ENCODE assay signal across 8 cellular contexts in the genomic region with DNA sequence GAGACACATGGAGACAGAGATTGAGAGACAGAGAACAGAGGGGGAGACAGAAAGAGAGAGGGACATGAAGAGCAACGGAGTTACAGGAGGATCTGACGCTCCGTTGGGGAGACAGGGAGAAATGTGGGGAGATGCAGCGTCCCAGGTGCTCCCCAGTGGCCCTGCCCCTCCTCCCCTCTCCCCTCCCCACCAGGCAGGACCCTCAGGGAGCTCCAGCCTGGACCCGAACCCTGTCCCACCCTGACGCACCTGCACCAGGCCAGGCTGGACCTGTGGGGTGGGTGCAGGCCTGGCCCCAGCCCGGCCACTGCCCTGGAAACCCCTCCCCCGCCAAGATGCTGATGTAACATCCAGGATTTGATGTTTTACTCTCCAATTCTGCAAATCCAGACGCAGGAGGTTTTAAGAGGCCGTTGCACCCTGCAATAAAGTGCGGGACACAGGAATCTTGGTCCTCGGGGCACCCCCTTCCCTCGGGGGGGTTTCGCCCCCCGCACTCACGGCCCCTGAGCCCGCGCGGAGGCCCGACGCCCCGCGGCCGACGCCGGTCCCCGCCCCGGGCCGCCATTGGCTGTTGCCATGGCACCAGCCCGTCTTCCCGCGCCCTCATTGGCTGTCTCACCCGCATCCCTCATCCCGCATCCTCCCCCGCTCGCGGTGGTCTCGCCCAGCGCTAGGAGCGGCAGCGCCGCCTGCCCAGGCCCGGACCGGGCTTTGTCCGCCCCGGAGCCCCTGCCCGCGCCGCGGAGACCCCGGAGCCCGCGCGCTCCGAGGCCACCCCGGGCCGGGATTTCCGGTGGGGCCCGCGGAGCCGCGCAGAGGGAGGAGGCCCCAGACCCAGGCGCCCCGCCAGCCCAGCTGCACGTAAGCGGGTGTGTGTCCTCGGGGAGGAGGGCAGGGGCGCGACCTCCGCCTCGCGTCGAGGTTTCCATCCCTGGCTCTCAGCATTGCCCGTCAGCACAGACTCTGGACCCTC.
A peak's percentile ranks its signal among the peaks of the same experiment; 100 is the strongest.
DNase-seq lines count a peak whose midpoint lies in the region; ATAC-seq lines count a peak whose summit lies in the region.

A gene with protein sequence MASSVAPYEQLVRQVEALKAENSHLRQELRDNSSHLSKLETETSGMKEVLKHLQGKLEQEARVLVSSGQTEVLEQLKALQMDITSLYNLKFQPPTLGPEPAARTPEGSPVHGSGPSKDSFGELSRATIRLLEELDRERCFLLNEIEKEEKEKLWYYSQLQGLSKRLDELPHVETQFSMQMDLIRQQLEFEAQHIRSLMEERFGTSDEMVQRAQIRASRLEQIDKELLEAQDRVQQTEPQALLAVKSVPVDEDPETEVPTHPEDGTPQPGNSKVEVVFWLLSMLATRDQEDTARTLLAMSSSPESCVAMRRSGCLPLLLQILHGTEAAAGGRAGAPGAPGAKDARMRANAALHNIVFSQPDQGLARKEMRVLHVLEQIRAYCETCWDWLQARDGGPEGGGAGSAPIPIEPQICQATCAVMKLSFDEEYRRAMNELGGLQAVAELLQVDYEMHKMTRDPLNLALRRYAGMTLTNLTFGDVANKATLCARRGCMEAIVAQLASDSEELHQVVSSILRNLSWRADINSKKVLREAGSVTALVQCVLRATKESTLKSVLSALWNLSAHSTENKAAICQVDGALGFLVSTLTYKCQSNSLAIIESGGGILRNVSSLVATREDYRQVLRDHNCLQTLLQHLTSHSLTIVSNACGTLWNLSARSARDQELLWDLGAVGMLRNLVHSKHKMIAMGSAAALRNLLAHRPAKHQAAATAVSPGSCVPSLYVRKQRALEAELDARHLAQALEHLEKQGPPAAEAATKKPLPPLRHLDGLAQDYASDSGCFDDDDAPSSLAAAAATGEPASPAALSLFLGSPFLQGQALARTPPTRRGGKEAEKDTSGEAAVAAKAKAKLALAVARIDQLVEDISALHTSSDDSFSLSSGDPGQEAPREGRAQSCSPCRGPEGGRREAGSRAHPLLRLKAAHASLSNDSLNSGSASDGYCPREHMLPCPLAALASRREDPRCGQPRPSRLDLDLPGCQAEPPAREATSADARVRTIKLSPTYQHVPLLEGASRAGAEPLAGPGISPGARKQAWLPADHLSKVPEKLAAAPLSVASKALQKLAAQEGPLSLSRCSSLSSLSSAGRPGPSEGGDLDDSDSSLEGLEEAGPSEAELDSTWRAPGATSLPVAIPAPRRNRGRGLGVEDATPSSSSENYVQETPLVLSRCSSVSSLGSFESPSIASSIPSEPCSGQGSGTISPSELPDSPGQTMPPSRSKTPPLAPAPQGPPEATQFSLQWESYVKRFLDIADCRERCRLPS (N-terminal part only) (plus strand): TSS at position 655 of the 976 bp plus-strand sequence. CDS start 2,881 bp downstream, outside the sequence.

- H3K27ac ChIP-seq in cingulate gyrus (ENCODE audit: low read depth, low read length), result peak within 1 kb of the TSS; percentile 87

- ATAC-seq in GM21576 (IDR thresholded peaks at IDR 0.05; ENCODE audit: unreplicated experiment), result no peak

- DNase-seq in NCI-H1436 (lab: John Stamatoyannopoulos, UW), result peak; percentile 87
- no peak for DNase-seq in NCI-H1436 treated with DMSO at 0.1 percent for 48 hours (lab: John Stamatoyannopoulos, UW)
- DNase-seq in NCI-H2196 treated with DMSO at 0.1 percent for 48 hours (lab: John Stamatoyannopoulos, UW; ENCODE audit: unreplicated experiment), result peak; percentile 52
- peak; percentile 90 for DNase-seq in putamen (ENCODE audit: low spot score)
- no peak for DNase-seq in NK-92 (lab: John Stamatoyannopoulos, UW; ENCODE audit: unreplicated experiment)
- DNase-seq in NCI-H446 treated with DMSO at 0.1 percent for 48 hours (lab: John Stamatoyannopoulos, UW), result no peak

Comparison
In these comparisons a context has a peak if more than half of its experiments do, and no peak if none do; other contexts are left out.
1. DNase-seq: peak in NCI-H1436 (single experiment), NCI-H2196 treated with DMSO at 0.1 percent for 48 hours (single experiment) and putamen (single experiment); none in NCI-H1436 treated with DMSO at 0.1 percent for 48 hours (single experiment), NK-92 (single experiment) and NCI-H446 treated with DMSO at 0.1 percent for 48 hours (single experiment).